Comparison of ENCODE assay signal across 1 cellular context in genomic region chr10:12965571-12965970, GRCh38.
TF ChIP-seq lines count a peak whose summit lies in the region.

No MANE protein-coding gene starts in this region.

TF ChIP-seq in IMR-90, 13 proteins besides CTCF, POLR2A, EP300 and RAD21 (continued from another document):
- TF ChIP-seq USF2 (IDR thresholded peaks at IDR 0.05; ENCODE audit: low read depth, low read length), result no peak
- no peak for TF ChIP-seq FOS (IDR thresholded peaks at IDR 0.05; ENCODE audit: low read depth, low read length)
- TF ChIP-seq CEBPB (IDR thresholded peaks at IDR 0.05; ENCODE audit: low read depth, low read length), result no peak
- TF ChIP-seq MAZ (IDR thresholded peaks at IDR 0.05; ENCODE audit: borderline replicate concordance, low read depth, low read length), result no peak
- TF ChIP-seq BHLHE40 (IDR thresholded peaks at IDR 0.05; ENCODE audit: low read depth, low read length), result no peak
